In genomic region chr22:20785415-20785814, GRCh38 we compare ENCODE assay signal across 26 cellular contexts. TPM values are rescaled to one million over a fixed set of nuclear protein-coding genes. Genes with fewer than 3 reads are reported as not detected.
DNase-seq lines count a peak whose midpoint lies in the region; ATAC-seq, FAIRE-seq and TF ChIP-seq lines count a peak whose summit lies in the region.
"Had no signal": no experiment of that assay in that cellular context is flagged by ENCODE, and none has a peak within 500 bp of the region (broad histone marks: within the 10 kb centered on the region; RNA-seq: fewer than 3 reads in every experiment).

No MANE protein-coding gene starts in this region.

- no peak for DNase-seq in activated naive CD8-positive, alpha-beta T cell treated with anti-CD3 and anti-CD28 coated beads, Interleukin-2, amount 50 U/mL, for 24 hours
- DNase-seq in K562 (ENCODE audit: extremely low read depth in 1 of 4, low spot score in 3 of 4) = no peak
- peak; percentile 42 for DNase-seq in mesendoderm
- DNase-seq in vagina (ENCODE audit: extremely low spot score in 2 of 2) = no peak
- no peak for DNase-seq in ureter (ENCODE audit: low spot score)
- DNase-seq: 8988T; ACHN; AML-193; BE2C; CD4-positive, alpha-beta T cell; CD8-positive, alpha-beta memory T cell; DMS 273 treated with DMSO at 0.1 percent for 48 hours; DMS79; EL; GDM1; H9 had no signal

- CTCF ChIA-PET in K562 (lab: Yijun Ruan, JAX; ENCODE audit: low intra/inter-chr PET ratio) = interaction anchor here (3.5 kb wide), 1 partner anchor 179 kb away, joined by 22 read pairs; no protein-coding TSS in a partner anchor

- no peaks in the 10 kb centered on the region for H3K9me3 Mint-ChIP-seq in activated naive CD8-positive, alpha-beta T cell (ENCODE audit: low read depth)
- H3K9me3 Mint-ChIP-seq in activated naive CD8-positive, alpha-beta T cell treated with anti-CD3 and anti-CD28 coated beads, Interleukin-2, amount 50 U/mL, for 24 hours = no peaks in the 10 kb centered on the region
- H3K9me3 Mint-ChIP-seq: CD14-positive monocyte; CD4-positive, alpha-beta T cell; CD8-positive, alpha-beta memory T cell; GM23338; H9 had no signal

- peaks cover 7% of the 10 kb centered on the region for H3K9me1 ChIP-seq in K562 (ENCODE audit: control insufficient read depth, insufficient read depth, low read length)

- no peaks in the 10 kb centered on the region for H3K79me1 ChIP-seq in mesendoderm (ENCODE audit: low read length)

- no peak overlapping the region for H3K27ac ChIP-seq in K562 (ENCODE audit: extremely low read depth, low read depth, low read length)
- H3K27ac ChIP-seq in mesendoderm (ENCODE audit: low read depth, low read length) = no peak overlapping the region
- H3K27ac ChIP-seq in vagina = no peak overlapping the region
- H3K27ac ChIP-seq: A549; BLaER1 treated with 17β-estradiol and CSF1 and Interleukin-3, amounts not matched to agents 10 nM and 100 nM had no signal

- H3K23ac ChIP-seq in mesendoderm (ENCODE audit: low read length) = no peak overlapping the region

- TF ChIP-seq RAD21 in K562 (CRISPR knock-in tag; conservative IDR thresholded peaks at IDR 0.05 in 1 of 2, IDR thresholded peaks at IDR 0.05 in 1 of 2) = no peak

- H3K4me2 ChIP-seq in K562 (ENCODE audit: insufficient read depth, low read length) (no peak overlapping the region), mesendoderm (ENCODE audit: low read length) (no peak overlapping the region)
- H3K4me2 ChIP-seq: A549; BLaER1 treated with 17β-estradiol and CSF1 and Interleukin-3, amounts not matched to agents 10 nM and 100 nM had no signal

- ATAC-seq in activated naive CD8-positive, alpha-beta T cell treated with anti-CD3 and anti-CD28 coated beads, Interleukin-2, amount 50 U/mL, for 24 hours = no peak
- ATAC-seq in K562 = no peak
- ATAC-seq: A549, HCT116 had no signal

- H3K36me3 ChIP-seq in K562 (ENCODE audit: control insufficient read depth, insufficient read depth, low read length) (peaks cover 45% of the 10 kb centered on the region), mesendoderm (ENCODE audit: control insufficient read depth, insufficient read depth, low read length) (no peaks in the 10 kb centered on the region), vagina (peaks cover 0 to 33% of the 10 kb centered on the region in 2 donors)

- H4K5ac ChIP-seq in mesendoderm (ENCODE audit: low read length) = no peak overlapping the region

- no peak overlapping the region for H3K4me3 ChIP-seq in K562
- no peak overlapping the region for H3K4me3 ChIP-seq in mesendoderm (ENCODE audit: low read length)
- H3K4me3 ChIP-seq in vagina = no peak overlapping the region
- H3K4me3 ChIP-seq: A549; BLaER1 treated with 17β-estradiol and CSF1 and Interleukin-3, amounts not matched to agents 10 nM and 100 nM; GM12878; GM23338 had no signal

- no peak overlapping the region for H3K18ac ChIP-seq in mesendoderm (ENCODE audit: low read length)

- H2BK120ac ChIP-seq in mesendoderm (ENCODE audit: low read depth, low read length) = no peak overlapping the region

- in situ Hi-C loops in K562 (cut with MboI) = loop anchor here (25.0 kb wide), 2 partner anchors 352 to 1948 kb away; no protein-coding TSS in a partner anchor

- no peak for FAIRE-seq in K562 (lab: Jason Lieb, UNC)
- FAIRE-seq: A549, D721Med, GM12878, GM19239 had no signal

- H4K20me1 ChIP-seq in K562 (replicated peaks; ENCODE audit: control insufficient read depth, insufficient read depth, low read length) = peaks cover 50% of the 10 kb centered on the region

- H2BK5ac ChIP-seq in mesendoderm (ENCODE audit: low read length) = no peak overlapping the region

- peaks cover 5% of the 10 kb centered on the region for H3K4me1 Mint-ChIP-seq in activated naive CD8-positive, alpha-beta T cell (ENCODE audit: low read depth)
- H3K4me1 Mint-ChIP-seq in activated naive CD8-positive, alpha-beta T cell treated with anti-CD3 and anti-CD28 coated beads, Interleukin-2, amount 50 U/mL, for 24 hours = peaks cover 15% of the 10 kb centered on the region

- no peak for TF ChIP-seq POLR2A in K562 (conservative IDR thresholded peaks at IDR 0.05)
- TF ChIP-seq POLR2A in vagina (IDR thresholded peaks at IDR 0.05) = no peak

- H2BK15ac ChIP-seq in mesendoderm (replicated peaks; ENCODE audit: low read depth) = no peak overlapping the region

- H3K4ac ChIP-seq in mesendoderm (ENCODE audit: low read depth, low read length) = no peak overlapping the region

- no peak for TF ChIP-seq EP300 in K562 (IDR thresholded peaks at IDR 0.05; ENCODE audit: low read length)

- H3K79me2 ChIP-seq in K562 (ENCODE audit: control insufficient read depth, insufficient read depth, low read length) = no peaks in the 10 kb centered on the region
- H3K79me2 ChIP-seq in mesendoderm (ENCODE audit: control insufficient read depth, insufficient read depth, low read length) = no peaks in the 10 kb centered on the region

- H3K9me3 ChIP-seq in K562 (replicated peaks; ENCODE audit: control insufficient read depth, insufficient read depth, low read depth, low read length) (no peaks in the 10 kb centered on the region), vagina (no peaks in the 10 kb centered on the region)
- H3K9me3 ChIP-seq: A549; BE2C; BLaER1 treated with 17β-estradiol and CSF1 and Interleukin-3, amounts not matched to agents 10 nM and 100 nM had no signal

- H3K36me3 Mint-ChIP-seq in activated naive CD8-positive, alpha-beta T cell = peaks cover 2% of the 10 kb centered on the region
- H3K36me3 Mint-ChIP-seq in activated naive CD8-positive, alpha-beta T cell treated with anti-CD3 and anti-CD28 coated beads, Interleukin-2, amount 50 U/mL, for 24 hours (ENCODE audit: low read depth) = peaks cover 8% of the 10 kb centered on the region

- no peak for TF ChIP-seq CTCF in K562 (IDR thresholded peaks at IDR 0.05 in 2 of 3, conservative IDR thresholded peaks at IDR 0.05 in 1 of 3; ENCODE audit: insufficient read depth in 2 of 3, low read depth in 1 of 3, low read length in 3 of 3)
- TF ChIP-seq CTCF in vagina (IDR thresholded peaks at IDR 0.05) = no peak

- BruUV-seq in K562 (replicated peaks; lab: Mats Ljungman, UMichigan) = no TSS peak

- H3K27ac Mint-ChIP-seq in activated naive CD8-positive, alpha-beta T cell = peak overlapping the region; percentile 8
- no peak overlapping the region for H3K27ac Mint-ChIP-seq in activated naive CD8-positive, alpha-beta T cell treated with anti-CD3 and anti-CD28 coated beads, Interleukin-2, amount 50 U/mL, for 24 hours
- H3K27ac Mint-ChIP-seq: CD14-positive monocyte; CD4-positive, alpha-beta T cell; GM23338 had no signal

- H3K27me3 ChIP-seq in K562 (ENCODE audit: control insufficient read depth in 2 of 2, insufficient read depth in 2 of 2, low read length in 2 of 2) (no peaks in the 10 kb centered on the region), mesendoderm (ENCODE audit: insufficient read depth, low read length, poor library complexity) (no peaks in the 10 kb centered on the region), vagina (no peaks in the 10 kb centered on the region)
- H3K27me3 ChIP-seq: BE2C; BLaER1 treated with 17β-estradiol and CSF1 and Interleukin-3, amounts not matched to agents 10 nM and 100 nM had no signal

- no peak overlapping the region for H3K9ac ChIP-seq in K562 (ENCODE audit: insufficient read depth in 1 of 2, low read depth in 2 of 2, low read length in 2 of 2)
- no peak overlapping the region for H3K9ac ChIP-seq in mesendoderm (ENCODE audit: low read length)
- H3K9ac ChIP-seq: BLaER1 treated with 17β-estradiol and CSF1 and Interleukin-3, amounts not matched to agents 10 nM and 100 nM had no signal

- H2AFZ ChIP-seq in K562 (ENCODE audit: low read depth, low read length) = no peak overlapping the region
- H2AFZ ChIP-seq: GM23338 had no signal

- intact Hi-C loops in K562 (cut with micrococcal nuclease) = loop anchor here (2.0 kb wide), 1 partner anchor 83 kb away; no protein-coding TSS in a partner anchor
- intact Hi-C loops in vagina (cut with DNase I) = no loop called here

- H3K4me1 ChIP-seq in K562 (replicated peaks in 1 of 2; ENCODE audit: control insufficient read depth in 2 of 2, insufficient read depth in 2 of 2, low read length in 2 of 2) (peaks cover 0 to 12% of the 10 kb centered on the region in 2 experiments; a peak in 2 of 5 replicates), mesendoderm (ENCODE audit: control insufficient read depth, low read depth, low read length) (peaks cover 4% of the 10 kb centered on the region), vagina (no peaks in the 10 kb centered on the region)
- H3K4me1 ChIP-seq: A549, BE2C had no signal

- no peak overlapping the region for H3K4me3 Mint-ChIP-seq in activated naive CD8-positive, alpha-beta T cell
- no peak overlapping the region for H3K4me3 Mint-ChIP-seq in activated naive CD8-positive, alpha-beta T cell treated with anti-CD3 and anti-CD28 coated beads, Interleukin-2, amount 50 U/mL, for 24 hours
- H3K4me3 Mint-ChIP-seq: CD14-positive monocyte; CD4-positive, alpha-beta T cell; CD8-positive, alpha-beta memory T cell; GM23338; H9 had no signal

- POLR2A ChIA-PET in K562 (lab: Yijun Ruan, JAX) = interaction anchor here (0.6 to 3.8 kb wide), 5 partner anchors 10 to 98 kb away, joined by 3 to 12 read pairs (median 9); partner anchors contain the start of gene SERPIND1

- 45% methylated on average over 3 of the region's 3 CpGs for WGBS in K562 (ENCODE audit: insufficient coverage, low coverage, missing lambda C conversion rate)
- WGBS in mesendoderm (ENCODE audit: extremely low coverage, insufficient coverage, low lambda C conversion rate) = no CpG with 5 or more reads among the region's 3 CpGs

- no peaks in the 10 kb centered on the region for H3K27me3 Mint-ChIP-seq in activated naive CD8-positive, alpha-beta T cell
- H3K27me3 Mint-ChIP-seq in activated naive CD8-positive, alpha-beta T cell treated with anti-CD3 and anti-CD28 coated beads, Interleukin-2, amount 50 U/mL, for 24 hours = no peaks in the 10 kb centered on the region
- H3K27me3 Mint-ChIP-seq: CD4-positive, alpha-beta T cell; CD8-positive, alpha-beta memory T cell had no signal

- H2AK5ac ChIP-seq in mesendoderm (ENCODE audit: low read length) = no peak overlapping the region

- no peak overlapping the region for H3K56ac ChIP-seq in mesendoderm (ENCODE audit: low read length)

- no peak overlapping the region for H4K8ac ChIP-seq in mesendoderm (ENCODE audit: low read depth, low read length)

RNA-seq across cellular contexts. Expression of gene SERPIND1, which starts 11.5 kb away (rescaled TPM):
- total RNA-seq in K562 (2011; cell fraction: chromatin; rRNA removed; ENCODE audit: low replicate concordance) = not detected in 2 replicates
- not detected in 2 replicates for total RNA-seq in K562 (2011; cell fraction: nucleolus; rRNA removed)
- not detected in 2 replicates for total RNA-seq in K562 (2011; cell fraction: nucleoplasm; rRNA removed)
- not detected in 2 replicates for total RNA-seq in K562 (2014; rRNA removed)
- total RNA-seq in K562 (2014; rRNA removed; fragmentation: Illumina TruSeq; extraction: Trizol) = not detected in 2 replicates
- total RNA-seq in K562 (2015; rRNA removed; fragmentation: Illumina TruSeq; extraction: Trizol) = not detected in 2 replicates
- total RNA-seq in K562 (2021) = 0.09 and 0.22 TPM in 2 replicates
- not detected in 2 replicates for polyA plus RNA-seq in K562 (2011; rRNA removed)
- not detected in 2 replicates for polyA plus RNA-seq in K562 (2011; cell fraction: cytosol; rRNA removed)
- not detected in 2 replicates for polyA plus RNA-seq in K562 (2011; cell fraction: nucleus; rRNA removed)
- polyA plus RNA-seq in K562 (2012) = 0.11 and 0.16 TPM in 2 replicates
- polyA plus RNA-seq in K562 (2014; fragmentation: Illumina TruSeq; extraction: Trizol) = not detected in 2 replicates
- under 1 TPM; 0.04 to 0.11 TPM for polyA plus RNA-seq in K562 (2014; fragmentation: Nextera tagmentation; extraction: Ambion mirVana)
- not detected in 2 replicates for polyA plus RNA-seq in K562 (2014; rRNA removed)
- not detected in 2 replicates for polyA minus RNA-seq in K562 (2011; rRNA and poly(A)+ RNA removed)
- polyA minus RNA-seq in K562 (2011; cell fraction: cytosol; rRNA and poly(A)+ RNA removed) = 1.0 TPM in 1 of 2 replicates, not detected in the other
- not detected in 2 replicates for polyA minus RNA-seq in K562 (2011; cell fraction: nucleus; rRNA and poly(A)+ RNA removed)
- polyA plus RNA-seq in mesendoderm (2013, experiment 1 of 2) = 0.01 TPM
- not detected for polyA plus RNA-seq in mesendoderm (2013, experiment 2 of 2)
- not detected for total RNA-seq in vagina
- 0.21 TPM for total RNA-seq in ureter
- total RNA-seq: CD4-positive, alpha-beta T cell; CD8-positive, alpha-beta memory T cell; GM23338; H4; H9 had no signal
- polyA plus RNA-seq: A549, CD14-positive monocyte, GM23338 had no signal
